8 cellular contexts compared by ENCODE assay signal in the genomic region with DNA sequence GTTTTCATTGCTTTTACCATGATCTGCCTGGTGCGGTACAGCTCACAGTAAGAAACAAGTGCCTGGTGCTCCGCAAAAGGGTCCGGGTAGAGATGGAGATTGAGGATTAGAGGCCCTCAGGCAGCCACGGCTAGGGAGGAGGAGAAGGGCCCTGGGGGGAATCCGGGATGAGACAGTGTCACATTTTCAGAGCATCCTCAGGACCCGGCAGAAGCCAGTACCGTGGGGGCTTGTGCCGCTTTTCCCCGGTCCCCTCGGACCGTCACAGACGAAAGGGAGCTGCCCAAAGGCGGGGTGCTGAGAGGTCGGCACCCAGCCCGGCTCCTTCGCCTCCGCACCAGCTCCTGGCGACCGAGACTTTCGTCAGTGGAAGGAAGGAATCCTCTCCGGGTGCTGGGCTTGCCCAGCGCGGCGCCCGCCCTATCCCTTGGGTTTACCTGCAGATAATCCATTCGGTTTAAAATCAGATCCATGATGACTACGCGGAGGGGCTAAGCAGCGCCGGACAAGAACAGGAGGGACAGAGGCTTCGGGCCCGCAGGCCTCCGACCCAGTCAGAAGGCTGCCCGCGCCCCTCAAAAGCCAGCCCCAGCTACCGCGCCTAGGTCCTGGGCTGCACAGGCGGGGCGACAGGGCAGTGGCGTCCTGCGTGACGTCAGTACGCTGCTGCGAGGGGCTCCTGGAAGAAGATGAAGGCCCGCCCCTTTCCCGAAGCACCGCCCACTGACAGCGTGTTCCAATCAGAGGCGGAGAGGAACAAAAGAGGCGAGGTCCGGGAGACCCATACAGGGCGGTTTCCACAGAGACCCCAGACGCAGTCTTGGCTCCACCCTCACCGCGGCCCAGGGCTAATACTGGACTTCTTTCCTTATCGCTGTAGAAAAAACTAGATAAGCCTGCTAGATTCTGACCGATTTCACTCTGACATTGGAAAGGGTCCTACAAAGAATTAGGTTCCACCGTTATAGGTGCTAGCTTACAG. TPM values are rescaled to one million over a fixed set of nuclear protein-coding genes. Genes with fewer than 3 reads are reported as not detected.
DNase-seq lines count a peak whose midpoint lies in the region; ATAC-seq and TF ChIP-seq lines count a peak whose summit lies in the region.

BBS7 (minus strand) TSS at position 634 of the 982 bp plus-strand sequence; CDS start at position 473, 161 bp downstream.

- H3K4me3 Mint-ChIP-seq in activated naive CD8-positive, alpha-beta T cell treated with anti-CD3 and anti-CD28 coated beads, Interleukin-2, amount 10 ng/mL, durations not matched to agents 7 days and 5 days, result peak within 1 kb of the TSS; percentile 98
- peak within 1 kb of the TSS; percentile 92 for H3K4me3 Mint-ChIP-seq in glutamatergic neuron (ENCODE audit: unreplicated experiment)

- H3K9me3 ChIP-seq in SU-DHL-6 (ENCODE audit: insufficient read depth, low read length), result no peaks in the 10 kb centered on the region
- no peaks in the 10 kb centered on the region for H3K9me3 ChIP-seq in osteoblast (ENCODE audit: low read depth, low read length)
- no peaks in the 10 kb centered on the region for H3K9me3 ChIP-seq in thoracic aorta

- ATAC-seq in HG02642 (IDR thresholded peaks at IDR 0.05; ENCODE audit: poor library complexity, unreplicated experiment) (peak; percentile 100), thoracic aorta (ENCODE audit: insufficient number of reproducible peaks, low FRiP score, low read depth) (peak; percentile 97)
- ATAC-seq in activated naive CD8-positive, alpha-beta T cell treated with anti-CD3 and anti-CD28 coated beads, Interleukin-2, amount 10 ng/mL, durations not matched to agents 7 days and 5 days (ENCODE audit: low read depth), result peak; percentile 98

- peaks cover 19% of the 10 kb centered on the region for H3K36me3 Mint-ChIP-seq in activated naive CD8-positive, alpha-beta T cell treated with anti-CD3 and anti-CD28 coated beads, Interleukin-2, amount 10 ng/mL, durations not matched to agents 7 days and 5 days
- H3K36me3 Mint-ChIP-seq in glutamatergic neuron (ENCODE audit: unreplicated experiment), result peaks cover 16% of the 10 kb centered on the region

- TF ChIP-seq CTCF in GM10266 (IDR thresholded peaks at IDR 0.05; ENCODE audit: control insufficient read depth, insufficient read depth, low read depth, missing control alignments), result no peak
- no peak for TF ChIP-seq CTCF in SU-DHL-6 (IDR thresholded peaks at IDR 0.05; ENCODE audit: insufficient read depth, low read length, poor library complexity, severe bottlenecking)
- TF ChIP-seq CTCF in glutamatergic neuron (IDR thresholded peaks at IDR 0.05; ENCODE audit: partially characterized antibody, unreplicated experiment), result no peak
- no peak for TF ChIP-seq CTCF in osteoblast (IDR thresholded peaks at IDR 0.05; ENCODE audit: extremely low read depth, low read depth, low read length)
- TF ChIP-seq CTCF in thoracic aorta (IDR thresholded peaks at IDR 0.05), result no peak

- H3K79me2 ChIP-seq in SU-DHL-6 (ENCODE audit: insufficient read depth, low read length) (0 out of 2 replicates have a peak, but pooled peaks cover 4% of the 10 kb centered on the region), osteoblast (ENCODE audit: insufficient read depth, low read length) (peaks cover 14% of the 10 kb centered on the region)

- H3K4me2 ChIP-seq in SU-DHL-6 (ENCODE audit: low read depth, low read length, poor library complexity, severe bottlenecking), result peak within 1 kb of the TSS; percentile 75
- peak within 1 kb of the TSS; percentile 87 for H3K4me2 ChIP-seq in osteoblast (ENCODE audit: insufficient read depth, low read length)

- POLR2A ChIA-PET in activated naive CD8-positive, alpha-beta T cell treated with anti-CD3 and anti-CD28 coated beads, Interleukin-2, amount 10 ng/mL, durations not matched to agents 7 days and 5 days (lab: Charles Lee), result interaction anchor here (0.9 to 1.3 kb wide), 4 partner anchors 30 to 174 kb away, joined by 3 to 4 read pairs (median 4); partner anchors contain the start of genes ANXA5 and EXOSC9

- DNase-seq in GM10266 (ENCODE audit: extremely low spot score) (peak; percentile 89), NCI-H128 (lab: John Stamatoyannopoulos, UW; ENCODE audit: unreplicated experiment) (peak; percentile 84), glutamatergic neuron (peak; percentile 100), osteoblast (ENCODE audit: insufficient read length, low spot score, missing footprints) (peak; percentile 93), thoracic aorta (ENCODE audit: low spot score) (peak; percentile 94)
- DNase-seq in activated naive CD8-positive, alpha-beta T cell treated with anti-CD3 and anti-CD28 coated beads, Interleukin-2, amount 10 ng/mL, durations not matched to agents 7 days and 5 days, result peak; percentile 96

- H2AFZ ChIP-seq in SU-DHL-6 (ENCODE audit: low read depth, low read length, severe bottlenecking), result peak within 1 kb of the TSS; percentile 94
- peak within 1 kb of the TSS; percentile 97 for H2AFZ ChIP-seq in osteoblast (ENCODE audit: low read length)

- H3K9me2 ChIP-seq in SU-DHL-6 (replicated peaks; ENCODE audit: insufficient read depth, low read length), result no peaks in the 10 kb centered on the region

- H3K9ac ChIP-seq in SU-DHL-6 (ENCODE audit: low read length), result peak within 1 kb of the TSS; percentile 77

- H3K27ac ChIP-seq in SU-DHL-6 (ENCODE audit: low read depth, low read length) (no peak within 1 kb of the TSS), osteoblast (ENCODE audit: low read depth, low read length) (peak within 1 kb of the TSS; percentile 78), thoracic aorta (peak within 1 kb of the TSS; percentile 83 to 94)

- H3K27me3 ChIP-seq in SU-DHL-6 (ENCODE audit: low read length) (no peaks in the 10 kb centered on the region), osteoblast (ENCODE audit: insufficient read depth, low read length) (no peaks in the 10 kb centered on the region), thoracic aorta (replicated peaks; ENCODE audit: insufficient read depth) (no peaks in the 10 kb centered on the region)

- H3K36me3 ChIP-seq in SU-DHL-6 (ENCODE audit: low read length) (no peaks in the 10 kb centered on the region), osteoblast (ENCODE audit: insufficient read depth, low read length) (peaks cover 18% of the 10 kb centered on the region), thoracic aorta (peaks cover 3% of the 10 kb centered on the region)

- H3K27me3 Mint-ChIP-seq in activated naive CD8-positive, alpha-beta T cell treated with anti-CD3 and anti-CD28 coated beads, Interleukin-2, amount 10 ng/mL, durations not matched to agents 7 days and 5 days, result peaks cover 14% of the 10 kb centered on the region
- H3K27me3 Mint-ChIP-seq in glutamatergic neuron (ENCODE audit: unreplicated experiment), result no peaks in the 10 kb centered on the region

- peak within 1 kb of the TSS; percentile 85 for H3K27ac Mint-ChIP-seq in activated naive CD8-positive, alpha-beta T cell treated with anti-CD3 and anti-CD28 coated beads, Interleukin-2, amount 10 ng/mL, durations not matched to agents 7 days and 5 days
- peak within 1 kb of the TSS; percentile 94 for H3K27ac Mint-ChIP-seq in glutamatergic neuron (ENCODE audit: unreplicated experiment)

- H3K4me1 ChIP-seq in osteoblast (ENCODE audit: insufficient read depth, low read length) (peaks cover 9% of the 10 kb centered on the region), thoracic aorta (ENCODE audit: control insufficient read depth in 1 of 2, low read depth in 2 of 2) (peaks cover 0 to 13% of the 10 kb centered on the region in 2 donors)

- no peaks in the 10 kb centered on the region for H3K9me3 Mint-ChIP-seq in activated naive CD8-positive, alpha-beta T cell treated with anti-CD3 and anti-CD28 coated beads, Interleukin-2, amount 10 ng/mL, durations not matched to agents 7 days and 5 days
- H3K9me3 Mint-ChIP-seq in glutamatergic neuron (ENCODE audit: unreplicated experiment), result peaks cover 6% of the 10 kb centered on the region

- H3F3A ChIP-seq in SU-DHL-6 (ENCODE audit: insufficient read depth), result no peaks in the 10 kb centered on the region

- H3K4me1 Mint-ChIP-seq in activated naive CD8-positive, alpha-beta T cell treated with anti-CD3 and anti-CD28 coated beads, Interleukin-2, amount 10 ng/mL, durations not matched to agents 7 days and 5 days, result peaks cover 20% of the 10 kb centered on the region
- peaks cover 5% of the 10 kb centered on the region for H3K4me1 Mint-ChIP-seq in glutamatergic neuron (ENCODE audit: low read depth, unreplicated experiment)

- H4K20me1 ChIP-seq in SU-DHL-6 (ENCODE audit: low read depth, low read length), result no peaks in the 10 kb centered on the region
- no peaks in the 10 kb centered on the region for H4K20me1 ChIP-seq in osteoblast (ENCODE audit: insufficient read depth, low read length)

- peak within 1 kb of the TSS; percentile 71 for H3K4me3 ChIP-seq in SU-DHL-6 (ENCODE audit: insufficient read depth, low read length, poor library complexity, severe bottlenecking)
- peak within 1 kb of the TSS; percentile 90 for H3K4me3 ChIP-seq in osteoblast (ENCODE audit: insufficient read depth, low read length)
- H3K4me3 ChIP-seq in thoracic aorta, result peak within 1 kb of the TSS; percentile 92

RNA-seq across cellular contexts. Expression of gene BBS7, which starts in this region (rescaled TPM):
- total RNA-seq in activated naive CD8-positive, alpha-beta T cell treated with anti-CD3 and anti-CD28 coated beads, Interleukin-2, amount 10 ng/mL, durations not matched to agents 7 days and 5 days, result 10 to 100 TPM; 16.6 to 20.7 TPM
- total RNA-seq in glutamatergic neuron (ENCODE audit: unreplicated experiment), result 49.8 TPM
- total RNA-seq in osteoblast, result 18.0 and 20.6 TPM in 2 replicates
- 10 to 100 TPM; 10.2 to 13.8 TPM for total RNA-seq in thoracic aorta
